ENCODE assay signal across 11 cellular contexts in the genomic region with DNA sequence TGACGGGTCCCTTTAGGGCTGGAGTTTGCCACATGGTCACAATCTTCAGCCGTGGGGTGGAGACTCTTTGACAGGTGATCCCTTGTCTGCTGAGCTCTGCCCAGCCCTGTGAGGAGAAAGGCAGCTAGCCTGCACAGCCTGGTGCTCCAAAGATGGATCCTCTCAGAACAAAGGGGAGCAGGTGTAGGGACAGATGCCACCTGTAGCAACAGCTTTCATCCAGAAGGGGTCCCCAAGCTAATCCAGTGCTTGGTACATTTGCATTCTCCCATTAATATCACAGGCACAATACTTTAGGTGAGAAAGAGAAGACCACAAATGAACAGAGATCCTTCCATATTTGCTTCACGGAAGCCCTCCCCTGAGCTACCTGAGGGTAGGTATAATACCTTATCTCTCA.
DNase-seq lines count a peak whose midpoint lies in the region; ATAC-seq and TF ChIP-seq lines count a peak whose summit lies in the region.
"Had no signal": no experiment of that assay in that cellular context is flagged by ENCODE, and none has a peak within 500 bp of the region (broad histone marks: within the 10 kb centered on the region; RNA-seq: fewer than 3 reads in every experiment).

No MANE protein-coding gene starts in this region.

- H3K9ac ChIP-seq in SK-N-SH (no peak overlapping the region), smooth muscle cell (ENCODE audit: low read depth) (no peak overlapping the region)

- no peaks in the 10 kb centered on the region for H3F3A ChIP-seq in SK-N-SH (replicated peaks; ENCODE audit: insufficient read depth)
- H3F3A ChIP-seq in smooth muscle cell (ENCODE audit: low read depth): no peaks in the 10 kb centered on the region

- no peaks in the 10 kb centered on the region for H3K79me2 ChIP-seq in SK-N-SH (ENCODE audit: insufficient read depth)
- H3K79me2 ChIP-seq in smooth muscle cell (ENCODE audit: low read depth): no peaks in the 10 kb centered on the region

- no peak for TF ChIP-seq EP300 in SK-N-SH (IDR thresholded peaks at IDR 0.05; ENCODE audit: borderline replicate concordance in 1 of 2, low read depth in 1 of 2, low read length in 1 of 2)

- ATAC-seq in HG03342 (IDR thresholded peaks at IDR 0.05; ENCODE audit: unreplicated experiment): no peak
- ATAC-seq: activated CD8-positive, alpha-beta memory T cell treated with anti-CD3 and anti-CD28 coated beads, Interleukin-2, amount 10 ng/mL, durations not matched to agents 7 days and 5 days; Right ventricle myocardium inferior had no signal

- TF ChIP-seq CTCF in LNCaP clone FGC (IDR thresholded peaks at IDR 0.05; ENCODE audit: control insufficient read depth, extremely low read depth, insufficient read depth) (peak; percentile 30; the same call in 1 of the 2 replicates), SK-N-SH (IDR thresholded peaks at IDR 0.05) (no peak; the same call in 1 of the 2 replicates), smooth muscle cell (IDR thresholded peaks at IDR 0.05; ENCODE audit: borderline replicate concordance, insufficient read depth, poor library complexity, severe bottlenecking) (no peak)

- H3K9me2 ChIP-seq in SK-N-SH: no peaks in the 10 kb centered on the region

- H3K4me3 ChIP-seq in LNCaP clone FGC (ENCODE audit: low read depth, low read length): no peak overlapping the region
- no peak overlapping the region for H3K4me3 ChIP-seq in SK-N-SH (ENCODE audit: low read depth in 2 of 2, low read length in 1 of 2)
- H3K4me3 ChIP-seq in smooth muscle cell: no peak overlapping the region

- DNase-seq in NCI-H1417 (lab: John Stamatoyannopoulos, UW) (peak in 2 of 3 experiments; percentile 17 to 19), NCI-H1417 treated with DMSO at 0.1 percent for 48 hours (lab: John Stamatoyannopoulos, UW) (no peak), LNCaP clone FGC (ENCODE audit: low read depth) (no peak), SK-N-SH (peak; percentile 37), mesenteric fat pad (ENCODE audit: low spot score) (peak; percentile 20), caudate nucleus (lab: John Stamatoyannopoulos, UW) (no peak), smooth muscle cell (lab: John Stamatoyannopoulos, UW; ENCODE audit: unreplicated experiment) (no peak)
- DNase-seq: ACHN; activated CD8-positive, alpha-beta memory T cell treated with anti-CD3 and anti-CD28 coated beads, Interleukin-2, amount 10 ng/mL, durations not matched to agents 7 days and 5 days had no signal

- CTCF ChIA-PET in SK-N-SH (lab: Yijun Ruan, JAX): interaction anchor here (0.8 to 1.9 kb wide), 4 partner anchors 9 to 197 kb away, joined by 3 to 7 read pairs (median 4); no protein-coding TSS in a partner anchor

- H3K4me1 ChIP-seq in SK-N-SH (ENCODE audit: control insufficient read depth in 1 of 2, insufficient read depth in 2 of 2, low read depth in 1 of 2, low read length in 1 of 2): no peaks in the 10 kb centered on the region
- no peaks in the 10 kb centered on the region for H3K4me1 ChIP-seq in smooth muscle cell (ENCODE audit: low read depth)

- H2AFZ ChIP-seq in SK-N-SH (ENCODE audit: low read depth) (no peak overlapping the region), smooth muscle cell (ENCODE audit: low read depth) (no peak overlapping the region)

- 21% methylated on average over 3 of the region's 3 CpGs for WGBS in SK-N-SH (ENCODE audit: low lambda C conversion rate)
- 81% methylated on average over 3 of the region's 3 CpGs for WGBS in smooth muscle cell (ENCODE audit: low lambda C conversion rate)

- no peak for TF ChIP-seq RAD21 in SK-N-SH (IDR thresholded peaks at IDR 0.05; ENCODE audit: low read length)

- H3K27me3 ChIP-seq in SK-N-SH (ENCODE audit: insufficient read depth): peaks cover 23% of the 10 kb centered on the region
- H3K27me3 ChIP-seq in smooth muscle cell (ENCODE audit: low read depth): peaks cover 22% of the 10 kb centered on the region

- POLR2A ChIA-PET in SK-N-SH (lab: Yijun Ruan, JAX): no interaction called here

- no peaks in the 10 kb centered on the region for H3K36me3 ChIP-seq in SK-N-SH (replicated peaks in 1 of 2; ENCODE audit: control insufficient read depth in 1 of 2, insufficient read depth in 2 of 2, low read length in 1 of 2)
- H3K36me3 ChIP-seq in smooth muscle cell (ENCODE audit: low read depth): no peaks in the 10 kb centered on the region

- H3K27ac ChIP-seq in SK-N-SH (ENCODE audit: low read depth in 2 of 2, low read length in 1 of 2) (no peak overlapping the region), caudate nucleus (ENCODE audit: low read depth, low read length) (no peak overlapping the region), smooth muscle cell (ENCODE audit: low read depth) (no peak overlapping the region)

- no peaks in the 10 kb centered on the region for H3K9me3 ChIP-seq in SK-N-SH
- no peaks in the 10 kb centered on the region for H3K9me3 ChIP-seq in smooth muscle cell (replicated peaks; ENCODE audit: low read depth)

- H3K4me2 ChIP-seq in SK-N-SH (no peak overlapping the region), smooth muscle cell (no peak overlapping the region)

- H4K20me1 ChIP-seq in SK-N-SH (ENCODE audit: insufficient read depth) (no peaks in the 10 kb centered on the region), smooth muscle cell (ENCODE audit: low read depth) (no peaks in the 10 kb centered on the region)

TF ChIP-seq in SK-N-SH, 30 proteins besides CTCF, POLR2A, EP300 and RAD21:
- no peak for TF ChIP-seq RXRA (IDR thresholded peaks at IDR 0.05; ENCODE audit: borderline replicate concordance, low read depth)
- no peak for TF ChIP-seq RCOR1 (IDR thresholded peaks at IDR 0.05; ENCODE audit: low read length)
TF ChIP-seq in SK-N-SH: peak in this region for 0.

Comparison
In these comparisons a context has a peak if more than half of its experiments do, and no peak if none do; other contexts are left out.
1. DNase-seq: peak in NCI-H1417 (2 of 3), SK-N-SH (single experiment) and mesenteric fat pad (single experiment); none in NCI-H1417 treated with DMSO at 0.1 percent for 48 hours (single experiment), LNCaP clone FGC (single experiment), caudate nucleus (0 of 61) and smooth muscle cell (single experiment).